ENCODE assay signal across 24 cellular contexts in the genomic region with DNA sequence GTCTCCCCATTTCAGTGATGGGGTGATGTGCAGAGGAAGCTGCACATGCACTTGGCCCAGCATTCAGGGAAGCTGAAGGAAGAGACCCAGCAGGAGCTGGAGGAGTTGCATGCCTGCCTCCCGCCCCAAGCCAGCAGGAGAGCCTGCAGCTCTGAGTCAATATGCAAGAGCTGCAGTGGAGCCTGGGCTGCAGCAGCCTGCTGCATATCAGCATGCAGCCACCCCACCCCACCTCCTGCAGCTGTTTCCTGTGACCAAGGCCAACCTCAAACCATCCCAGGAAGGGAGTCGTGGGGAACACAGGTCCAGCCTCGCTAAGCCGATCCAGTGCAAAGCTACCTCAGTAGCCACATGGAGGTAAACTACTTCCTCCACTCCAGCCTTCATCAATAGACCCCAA. TPM values are rescaled to one million over a fixed set of nuclear protein-coding genes. Genes with fewer than 3 reads are reported as not detected.
"Had no signal": no experiment of that assay in that cellular context is flagged by ENCODE, and none has a peak within 500 bp of the region (broad histone marks: within the 10 kb centered on the region; RNA-seq: fewer than 3 reads in every experiment).

No MANE protein-coding gene starts in this region.

- H3K27ac ChIP-seq: breast epithelium, epithelial cell of prostate, tibial nerve, uterus had no signal

- H3K27me3 ChIP-seq: breast epithelium, tibial nerve, uterus had no signal

- H3K9me3 Mint-ChIP-seq: activated B cell treated with CpG ODN at 0.5 μM for 24 hours; activated CD4-positive, alpha-beta memory T cell treated with anti-CD3 and anti-CD28 coated beads, Interleukin-2, amount 10 ng/mL, durations not matched to agents 7 days and 5 days; activated naive CD8-positive, alpha-beta T cell treated with anti-CD3 and anti-CD28 coated beads, Interleukin-2, amount 10 ng/mL, durations not matched to agents 7 days and 5 days; mesothelial cell of epicardium; nephron progenitor cell; T-helper 2 cell treated with Interferon-gamma antibody and Interleukin-4, amounts not matched to agents 5 μg/mL and 100 μg/mL, for 36 hours had no signal

- H3K4me3 Mint-ChIP-seq: activated B cell treated with CpG ODN at 0.5 μM for 24 hours; activated CD4-positive, alpha-beta memory T cell treated with anti-CD3 and anti-CD28 coated beads, Interleukin-2, amount 10 ng/mL, durations not matched to agents 7 days and 5 days; activated CD8-positive, alpha-beta memory T cell treated with anti-CD3 and anti-CD28 coated beads, Interleukin-2, amount 10 ng/mL, durations not matched to agents 7 days and 5 days; activated naive CD8-positive, alpha-beta T cell treated with anti-CD3 and anti-CD28 coated beads, Interleukin-2, amount 10 ng/mL, durations not matched to agents 7 days and 5 days; mesothelial cell of epicardium; nephron progenitor cell; T-helper 2 cell treated with Interferon-gamma antibody and Interleukin-4, amounts not matched to agents 5 μg/mL and 100 μg/mL, for 36 hours had no signal

- H3K4me1 ChIP-seq: breast epithelium, uterus had no signal

- H3K27me3 Mint-ChIP-seq: activated B cell treated with CpG ODN at 0.5 μM for 24 hours; activated naive CD8-positive, alpha-beta T cell treated with anti-CD3 and anti-CD28 coated beads, Interleukin-2, amount 10 ng/mL, durations not matched to agents 7 days and 5 days had no signal

- H3K4me1 Mint-ChIP-seq: activated B cell treated with CpG ODN at 0.5 μM for 24 hours, nephron progenitor cell had no signal

- H3K27ac Mint-ChIP-seq: activated CD4-positive, alpha-beta memory T cell treated with anti-CD3 and anti-CD28 coated beads, Interleukin-2, amount 10 ng/mL, durations not matched to agents 7 days and 5 days; activated CD8-positive, alpha-beta memory T cell treated with anti-CD3 and anti-CD28 coated beads, Interleukin-2, amount 10 ng/mL, durations not matched to agents 7 days and 5 days; activated naive CD8-positive, alpha-beta T cell treated with anti-CD3 and anti-CD28 coated beads, Interleukin-2, amount 10 ng/mL, durations not matched to agents 7 days and 5 days; mesothelial cell of epicardium; T-helper 2 cell treated with Interferon-gamma antibody and Interleukin-4, amounts not matched to agents 5 μg/mL and 100 μg/mL, for 36 hours had no signal

- H3K9me3 ChIP-seq: breast epithelium, tibial nerve, uterus had no signal

- H3K36me3 ChIP-seq: breast epithelium, uterus had no signal

- DNase-seq: activated B cell treated with CpG ODN at 0.5 μM for 24 hours; activated CD4-positive, alpha-beta memory T cell treated with anti-CD3 and anti-CD28 coated beads, Interleukin-2, amount 10 ng/mL, durations not matched to agents 7 days and 5 days; activated CD4-positive, alpha-beta T cell treated with anti-CD3 and anti-CD28 coated beads for 4 hours; activated CD8-positive, alpha-beta memory T cell treated with anti-CD3 and anti-CD28 coated beads, Interleukin-2, amount 10 ng/mL, durations not matched to agents 7 days and 5 days; activated naive CD4-positive, alpha-beta T cell treated with Interleukin-2 at 50 U/mL for 16 hours; activated naive CD8-positive, alpha-beta T cell treated with anti-CD3 and anti-CD28 coated beads, Interleukin-2, amount 10 ng/mL, durations not matched to agents 7 days and 5 days; anterior cingulate cortex; dermis blood vessel endothelial cell; foreskin fibroblast; hippocampal formation; islet precursor cell; nephron progenitor cell; occipital lobe; stimulated activated CD4-positive, alpha-beta T cell treated with anti-CD3 and anti-CD28 coated beads, Interleukin-2, amount 100 ng/mL, for 24 hours; stimulated activated naive CD8-positive, alpha-beta T cell treated with anti-CD3 and anti-CD28 coated beads, Interleukin-15, Interleukin-2, amounts not matched to agents 100 U/mL and 50 U/mL, for 24 hours; uterus had no signal

- H3K4me3 ChIP-seq: breast epithelium, lung, tibial nerve, uterus had no signal

- ATAC-seq: activated CD8-positive, alpha-beta memory T cell treated with anti-CD3 and anti-CD28 coated beads, Interleukin-2, amount 10 ng/mL, durations not matched to agents 7 days and 5 days had no signal

RNA-seq across cellular contexts. Expression of a gene that starts 18.9 kb away (rescaled TPM):
- total RNA-seq: activated B cell treated with CpG ODN at 0.5 μM for 24 hours; activated CD4-positive, alpha-beta memory T cell treated with anti-CD3 and anti-CD28 coated beads, Interleukin-2, amount 10 ng/mL, durations not matched to agents 7 days and 5 days; activated CD8-positive, alpha-beta memory T cell treated with anti-CD3 and anti-CD28 coated beads, Interleukin-2, amount 10 ng/mL, durations not matched to agents 7 days and 5 days; activated naive CD8-positive, alpha-beta T cell treated with anti-CD3 and anti-CD28 coated beads, Interleukin-2, amount 10 ng/mL, durations not matched to agents 7 days and 5 days had no signal

RNA-seq across cellular contexts. Expression of a gene that starts 52.2 kb away (rescaled TPM):
- total RNA-seq: activated B cell treated with CpG ODN at 0.5 μM for 24 hours; activated CD4-positive, alpha-beta memory T cell treated with anti-CD3 and anti-CD28 coated beads, Interleukin-2, amount 10 ng/mL, durations not matched to agents 7 days and 5 days; activated CD8-positive, alpha-beta memory T cell treated with anti-CD3 and anti-CD28 coated beads, Interleukin-2, amount 10 ng/mL, durations not matched to agents 7 days and 5 days; activated naive CD8-positive, alpha-beta T cell treated with anti-CD3 and anti-CD28 coated beads, Interleukin-2, amount 10 ng/mL, durations not matched to agents 7 days and 5 days; cerebellum; dermis blood vessel endothelial cell; posterior vena cava had no signal
